In genomic region chr12:76117751-76118150, GRCh38 we compare ENCODE assay signal across 26 cellular contexts.
"Had no signal": no experiment of that assay in that cellular context is flagged by ENCODE, and none has a peak within 500 bp of the region (broad histone marks: within the 10 kb centered on the region; RNA-seq: fewer than 3 reads in every experiment).

No MANE protein-coding gene starts in this region.

- H3K4me3 ChIP-seq: left lung, lower lobe of right lung, ovary, right atrium auricular region, right lobe of liver, skin epidermis, stomach, testis, thyroid gland, transverse colon, upper lobe of left lung had no signal

- H3K36me3 ChIP-seq: left lung, lower lobe of right lung, ovary, right atrium auricular region, right lobe of liver, stomach, thyroid gland, transverse colon, upper lobe of left lung had no signal

- ATAC-seq: left colon; left lung; lower lobe of right lung; naive thymus-derived CD4-positive, alpha-beta T cell; right lobe of liver; stimulated activated naive B cell treated with anti-CD40 and anti-IgM and Interleukin-4, amounts not matched to agents 10 μg/mL and 1 μg/mL and 100 μg/mL, for 72 hours; stimulated activated naive CD8-positive, alpha-beta T cell treated with anti-CD3 and anti-CD28 coated beads, Interleukin-15, Interleukin-2, amounts not matched to agents 100 U/mL and 50 U/mL, for 24 hours had no signal

- H3K27ac ChIP-seq: left lung, lower lobe of right lung, ovary, right atrium auricular region, right lobe of liver, skin epidermis, stomach, testis, thyroid gland, transverse colon, upper lobe of left lung had no signal

- H3K4me1 ChIP-seq: left lung, lower lobe of right lung, right lobe of liver, stomach, testis, thyroid gland, transverse colon had no signal

- H3K4me1 Mint-ChIP-seq: immature natural killer cell; naive thymus-derived CD4-positive, alpha-beta T cell; stimulated activated naive B cell treated with anti-CD40 and anti-IgM and Interleukin-4, amounts not matched to agents 10 μg/mL and 1 μg/mL and 100 μg/mL, for 72 hours had no signal

- DNase-seq: hypothalamus; immature natural killer cell; kidney; left colon; left lung; lower lobe of right lung; mammary epithelial cell; mesenchymal stem cell; naive thymus-derived CD4-positive, alpha-beta T cell; ovary; right lobe of liver; stimulated activated CD4-positive, alpha-beta T cell treated with anti-CD3 and anti-CD28 coated beads, Interleukin-12 subunit alpha, Interleukin-12 subunit beta, amount 100 ng/mL, for 4 hours; stimulated activated CD4-positive, alpha-beta T cell treated with anti-CD3 and anti-CD28 coated beads, Interleukin-15, amount 100 ng/mL, for 24 hours; stimulated activated CD4-positive, alpha-beta T cell treated with anti-CD3 and anti-CD28 coated beads, Interleukin-2, amount 100 ng/mL, for 24 hours; stimulated activated CD4-positive, alpha-beta T cell treated with anti-CD3 and anti-CD28 coated beads, Interleukin-4, amount 100 ng/mL, for 1 hour; stimulated activated naive B cell treated with anti-CD40 and anti-IgM and Interleukin-4, amounts not matched to agents 10 μg/mL and 1 μg/mL and 100 μg/mL, for 72 hours; stimulated activated naive CD8-positive, alpha-beta T cell treated with anti-CD3 and anti-CD28 coated beads, Interleukin-15, Interleukin-2, amounts not matched to agents 100 U/mL and 50 U/mL, for 24 hours; stomach; testis; thyroid gland; transverse colon; upper lobe of left lung had no signal

- H3K27ac Mint-ChIP-seq: immature natural killer cell; natural killer cell treated with Interleukin-12 subunit alpha and Interleukin-12 subunit beta and Interleukin-15 and Interleukin-18, amount 100 ng/mL, for 72 hours; progenitor cell of endocrine pancreas; stimulated activated naive B cell treated with anti-CD40 and anti-IgM and Interleukin-4, amounts not matched to agents 10 μg/mL and 1 μg/mL and 100 μg/mL, for 72 hours had no signal

- H3K27me3 Mint-ChIP-seq: natural killer cell treated with Interleukin-12 subunit alpha and Interleukin-12 subunit beta and Interleukin-15 and Interleukin-18, amount 100 ng/mL, for 72 hours; progenitor cell of endocrine pancreas; stimulated activated naive B cell treated with anti-CD40 and anti-IgM and Interleukin-4, amounts not matched to agents 10 μg/mL and 1 μg/mL and 100 μg/mL, for 72 hours had no signal

- H3K4me3 Mint-ChIP-seq: immature natural killer cell; naive thymus-derived CD4-positive, alpha-beta T cell; natural killer cell treated with Interleukin-12 subunit alpha and Interleukin-12 subunit beta and Interleukin-15 and Interleukin-18, amount 100 ng/mL, for 72 hours; stimulated activated naive B cell treated with anti-CD40 and anti-IgM and Interleukin-4, amounts not matched to agents 10 μg/mL and 1 μg/mL and 100 μg/mL, for 72 hours had no signal

- H3K9me3 ChIP-seq: left lung, lower lobe of right lung, ovary, right atrium auricular region, right lobe of liver, stomach, testis, thyroid gland, transverse colon, upper lobe of left lung had no signal

- H3K27me3 ChIP-seq: left lung, ovary, right atrium auricular region, right lobe of liver, stomach, testis, thyroid gland, transverse colon, upper lobe of left lung had no signal

- H3K9me3 Mint-ChIP-seq: immature natural killer cell; naive thymus-derived CD4-positive, alpha-beta T cell; natural killer cell treated with Interleukin-12 subunit alpha and Interleukin-12 subunit beta and Interleukin-15 and Interleukin-18, amount 100 ng/mL, for 72 hours; stimulated activated naive B cell treated with anti-CD40 and anti-IgM and Interleukin-4, amounts not matched to agents 10 μg/mL and 1 μg/mL and 100 μg/mL, for 72 hours had no signal

- H3K36me3 Mint-ChIP-seq: immature natural killer cell; naive thymus-derived CD4-positive, alpha-beta T cell; natural killer cell treated with Interleukin-12 subunit alpha and Interleukin-12 subunit beta and Interleukin-15 and Interleukin-18, amount 100 ng/mL, for 72 hours; stimulated activated naive B cell treated with anti-CD40 and anti-IgM and Interleukin-4, amounts not matched to agents 10 μg/mL and 1 μg/mL and 100 μg/mL, for 72 hours had no signal
